In genomic region chr9:94554078-94554438, GRCh38 we compare ENCODE assay signal across 1 cellular context.
TF ChIP-seq lines count a peak whose summit lies in the region.

No MANE protein-coding gene starts in this region.

TF ChIP-seq in HCT116, 20 proteins besides CTCF, POLR2A, EP300 and RAD21 (continued from another document):
- TF ChIP-seq ZBTB33 (IDR thresholded peaks at IDR 0.05; ENCODE audit: extremely low read depth, insufficient replicate concordance, low read length) (no peak), CEBPB (IDR thresholded peaks at IDR 0.05; ENCODE audit: low read depth) (no peak)
TF ChIP-seq in HCT116: peak in this region for 0.
